In genomic region chr16:63617047-63617989, GRCh38 we compare ENCODE assay signal across 10 cellular contexts.
DNase-seq lines count a peak whose midpoint lies in the region; ATAC-seq, FAIRE-seq and TF ChIP-seq lines count a peak whose summit lies in the region.
"Had no signal": no experiment of that assay in that cellular context is flagged by ENCODE, and none has a peak within 500 bp of the region (broad histone marks: within the 10 kb centered on the region; RNA-seq: fewer than 3 reads in every experiment).

No MANE protein-coding gene starts in this region.

- no peaks in the 10 kb centered on the region for H3K79me2 ChIP-seq in GM23248 (ENCODE audit: insufficient read depth)

- TF ChIP-seq CTCF in BE2C (IDR thresholded peaks at IDR 0.05; ENCODE audit: low read depth, low read length) (no peak), gastroesophageal sphincter (IDR thresholded peaks at IDR 0.05) (no peak), pancreas (IDR thresholded peaks at IDR 0.05) (no peak)

- no peaks in the 10 kb centered on the region for H3F3A ChIP-seq in GM23248 (ENCODE audit: insufficient read depth)

- intact Hi-C loops in pancreas (cut with DNase I): no loop called here

- H3K9me3 ChIP-seq in BE2C (no peaks in the 10 kb centered on the region), SJCRH30 (replicated peaks) (no peaks in the 10 kb centered on the region), gastroesophageal sphincter (no peaks in the 10 kb centered on the region), pancreas (no peaks in the 10 kb centered on the region), GM23248 (ENCODE audit: low read depth) (no peaks in the 10 kb centered on the region)

- H3K27me3 ChIP-seq in BE2C (no peaks in the 10 kb centered on the region), SJCRH30 (no peaks in the 10 kb centered on the region), gastroesophageal sphincter (no peaks in the 10 kb centered on the region), pancreas (no peaks in the 10 kb centered on the region), GM23248 (replicated peaks; ENCODE audit: insufficient read depth) (no peaks in the 10 kb centered on the region)

- H3K4me3 ChIP-seq in BE2C (ENCODE audit: low read depth, low read length) (peak overlapping the region; percentile 44), SJCRH30 (peak overlapping the region; percentile 53), gastroesophageal sphincter (peak overlapping the region; percentile 10 to 57), pancreas (peak overlapping the region; percentile 28 to 51 (median 38)), GM23248 (no peak overlapping the region)

- peak; percentile 39 for ATAC-seq in gastroesophageal sphincter
- ATAC-seq in pancreas: peak; percentile 74 to 83 (median 78)
- ATAC-seq in activated naive CD4-positive, alpha-beta T cell treated with anti-CD3 and anti-CD28 coated beads, Interleukin-2, amount 50 U/mL, for 72 hours: no peak
- no peak for ATAC-seq in HG03439 (IDR thresholded peaks at IDR 0.05; ENCODE audit: unreplicated experiment)
- ATAC-seq in HG02884 (IDR thresholded peaks at IDR 0.05; ENCODE audit: unreplicated experiment): no peak
- ATAC-seq: PC-3 had no signal

- H3K27ac Mint-ChIP-seq in activated naive CD4-positive, alpha-beta T cell treated with anti-CD3 and anti-CD28 coated beads, Interleukin-2, amount 50 U/mL, for 72 hours: no peak overlapping the region

- in situ Hi-C loops in GM23248 (cut with MboI): no loop called here

- H3K9me3 Mint-ChIP-seq in activated naive CD4-positive, alpha-beta T cell treated with anti-CD3 and anti-CD28 coated beads, Interleukin-2, amount 50 U/mL, for 72 hours: peaks cover 19 to 27% of the 10 kb centered on the region in 2 donors

- H3K9ac ChIP-seq in GM23248: no peak overlapping the region

- TF ChIP-seq POLR2A in gastroesophageal sphincter (IDR thresholded peaks at IDR 0.05): no peak

- H3K4me1 ChIP-seq in BE2C (no peaks in the 10 kb centered on the region), SJCRH30 (no peaks in the 10 kb centered on the region), gastroesophageal sphincter (no peaks in the 10 kb centered on the region), pancreas (no peaks in the 10 kb centered on the region), GM23248 (ENCODE audit: insufficient read depth) (no peaks in the 10 kb centered on the region)

- H4K20me1 ChIP-seq in GM23248 (ENCODE audit: insufficient read depth): no peaks in the 10 kb centered on the region

- no peaks in the 10 kb centered on the region for H3K9me2 ChIP-seq in GM23248 (ENCODE audit: insufficient read depth)

- no peaks in the 10 kb centered on the region for H3K36me3 Mint-ChIP-seq in activated naive CD4-positive, alpha-beta T cell treated with anti-CD3 and anti-CD28 coated beads, Interleukin-2, amount 50 U/mL, for 72 hours

- no peak for FAIRE-seq in pancreas (lab: Jason Lieb, UNC)

- H3K4me2 ChIP-seq in GM23248 (ENCODE audit: unreplicated experiment): no peak overlapping the region

- WGBS in gastroesophageal sphincter (ENCODE audit: low coverage in 1 of 2), 2 donors: 27% methylated on average over 9 of the region's 55 CpGs; no CpG with 5 or more reads in 1 of the 2 donors
- WGBS in pancreas, 2 donors: 8 to 19% methylated on average over 49 to 55 of the region's 55 CpGs
- WGBS in GM23248 (ENCODE audit: low coverage in 1 of 2, low lambda C conversion rate in 2 of 2, missing lambda C conversion rate in 2 of 2), 2 experiments: 7 to 8% methylated on average over 25 to 31 of the region's 55 CpGs

- H3K36me3 ChIP-seq in BE2C (no peaks in the 10 kb centered on the region), SJCRH30 (no peaks in the 10 kb centered on the region), gastroesophageal sphincter (no peaks in the 10 kb centered on the region), pancreas (no peaks in the 10 kb centered on the region), GM23248 (ENCODE audit: low read depth) (no peaks in the 10 kb centered on the region)

- no peak for TF ChIP-seq EP300 in gastroesophageal sphincter (IDR thresholded peaks at IDR 0.05)

- DNase-seq in BE2C (peak; percentile 9), SJCRH30 (peak in 1 of 2 experiments; percentile 10), pancreas (peak; percentile 16 to 71 (median 28)), GM23248 (no peak)
- DNase-seq in activated naive CD4-positive, alpha-beta T cell treated with anti-CD3 and anti-CD28 coated beads, Interleukin-2, amount 50 U/mL, for 72 hours (ENCODE audit: low spot score in 2 of 2): no peak
- DNase-seq: Karpas-422, PC-3 had no signal

- H3K27ac ChIP-seq in SJCRH30: no peak overlapping the region
- H3K27ac ChIP-seq in gastroesophageal sphincter: peak overlapping the region in 2 of 4 donors; percentile 44 to 54
- no peak overlapping the region for H3K27ac ChIP-seq in pancreas
- no peak overlapping the region for H3K27ac ChIP-seq in GM23248

- H2AFZ ChIP-seq in GM23248: no peak overlapping the region

Comparison
In these comparisons a context has a peak if more than half of its experiments do, and no peak if none do; other contexts are left out.
1. DNase-seq: peak in BE2C (single experiment) and pancreas (6 of 6); none in GM23248 (single experiment) and activated naive CD4-positive, alpha-beta T cell treated with anti-CD3 and anti-CD28 coated beads, Interleukin-2, amount 50 U/mL, for 72 hours (0 of 2).
2. ATAC-seq: peak in gastroesophageal sphincter (single experiment) and pancreas (4 of 4); none in activated naive CD4-positive, alpha-beta T cell treated with anti-CD3 and anti-CD28 coated beads, Interleukin-2, amount 50 U/mL, for 72 hours (0 of 2), HG03439 (single experiment) and HG02884 (single experiment).